Comparison of ENCODE assay signal across 8 cellular contexts in genomic region chr1:156571261-156571958, GRCh38. TPM values are rescaled to one million over a fixed set of nuclear protein-coding genes. Genes with fewer than 3 reads are reported as not detected.
DNase-seq lines count a peak whose midpoint lies in the region; ATAC-seq and FAIRE-seq lines count a peak whose summit lies in the region.

No MANE protein-coding gene starts in this region.

- no peak overlapping the region for H3K27ac Mint-ChIP-seq in T-helper 2 cell treated with Interferon-gamma antibody and Interleukin-4, amounts not matched to agents 5 μg/mL and 100 μg/mL, for 36 hours

- H3K27me3 Mint-ChIP-seq in T-helper 2 cell treated with Interferon-gamma antibody and Interleukin-4, amounts not matched to agents 5 μg/mL and 100 μg/mL, for 36 hours (ENCODE audit: low read depth): peaks cover 17% of the 10 kb centered on the region

- no peak for DNase-seq in T-helper 2 cell treated with Interferon-gamma antibody and Interleukin-4, amounts not matched to agents 5 μg/mL and 100 μg/mL, for 36 hours (ENCODE audit: low spot score)
- DNase-seq in T-helper 2 cell (no peak), OCI-M1 (lab: John Stamatoyannopoulos, UW) (peak; percentile 52), small intestine (peak; percentile 93), COLO668 (lab: John Stamatoyannopoulos, UW; ENCODE audit: unreplicated experiment) (no peak), GF-D8 (lab: John Stamatoyannopoulos, UW) (no peak), NCI-H1105 treated with DMSO at 0.1 percent for 48 hours (lab: John Stamatoyannopoulos, UW) (no peak)

- no peaks in the 10 kb centered on the region for H3K9me3 Mint-ChIP-seq in T-helper 2 cell treated with Interferon-gamma antibody and Interleukin-4, amounts not matched to agents 5 μg/mL and 100 μg/mL, for 36 hours

- H3K4me3 ChIP-seq in small intestine (ENCODE audit: low read depth in 1 of 2, low read length in 2 of 2): peak overlapping the region in 1 of 2 donors; percentile 43

- H3K36me3 ChIP-seq in small intestine (ENCODE audit: control insufficient read depth in 2 of 2, insufficient read depth in 2 of 2, low read length in 2 of 2): no peaks in the 10 kb centered on the region

- FAIRE-seq in small intestine (lab: Jason Lieb, UNC): no peak

- no peaks in the 10 kb centered on the region for H3K9me3 ChIP-seq in small intestine (ENCODE audit: control insufficient read depth, low read depth)

- peak overlapping the region; percentile 95 for H3K4me3 Mint-ChIP-seq in T-helper 2 cell treated with Interferon-gamma antibody and Interleukin-4, amounts not matched to agents 5 μg/mL and 100 μg/mL, for 36 hours

- H3K27ac ChIP-seq in small intestine (ENCODE audit: low read depth in 1 of 2, low read length in 1 of 2): peak overlapping the region; percentile 56 to 86

- H3K4me1 ChIP-seq in small intestine (ENCODE audit: control insufficient read depth in 2 of 2, insufficient read depth in 1 of 2, low read depth in 1 of 2, low read length in 1 of 2): no peaks in the 10 kb centered on the region

- no peaks in the 10 kb centered on the region for H3K27me3 ChIP-seq in small intestine (ENCODE audit: control insufficient read depth in 2 of 2, insufficient read depth in 2 of 2, low read length in 2 of 2)

- WGBS in small intestine, 3 donors: 7 to 10% (median 9%) methylated on average over 4 of the region's 4 CpGs

- H3K4me1 Mint-ChIP-seq in T-helper 2 cell treated with Interferon-gamma antibody and Interleukin-4, amounts not matched to agents 5 μg/mL and 100 μg/mL, for 36 hours (ENCODE audit: low read depth): peaks cover 20% of the 10 kb centered on the region

- ATAC-seq in esophagus mucosa: peak; percentile 80

- H3K36me3 Mint-ChIP-seq in T-helper 2 cell treated with Interferon-gamma antibody and Interleukin-4, amounts not matched to agents 5 μg/mL and 100 μg/mL, for 36 hours (ENCODE audit: low read depth): peaks cover 8% of the 10 kb centered on the region

RNA-seq across cellular contexts. Expression of gene IQGAP3, which starts 1.0 kb away (rescaled TPM):
- 11.8 TPM for total RNA-seq in esophagus mucosa
- polyA plus RNA-seq in small intestine: 10 to 100 TPM in 1 of 3 donors, under 1 TPM in 2; 0.54 to 13.8 (median 0.89) TPM

RNA-seq across cellular contexts. Expression of gene TTC24, which starts 8.1 kb away (rescaled TPM):
- total RNA-seq in esophagus mucosa: not detected
- polyA plus RNA-seq in small intestine: under 1 TPM in 1 of 3 donors, not detected in 2; 0.19 TPM

RNA-seq across cellular contexts. Expression of gene NAXE, which starts 20.2 kb away (rescaled TPM):
- total RNA-seq in esophagus mucosa: 80.4 TPM
- polyA plus RNA-seq in small intestine: 100 to 1,000 TPM in 1 of 3 donors, 10 to 100 TPM in 2; 94.2 to 105 (median 94.5) TPM

RNA-seq across cellular contexts. Expression of gene GPATCH4, which starts 29.9 kb away (rescaled TPM):
- 20.3 TPM for total RNA-seq in esophagus mucosa
- polyA plus RNA-seq in small intestine: 10 to 100 TPM in 2 of 3 donors, 1 to 10 TPM in 1; 8.9 to 31.0 (median 11.1) TPM

RNA-seq across cellular contexts. Expression of gene HAPLN2, which starts 47.8 kb away (rescaled TPM):
- not detected for total RNA-seq in esophagus mucosa
- polyA plus RNA-seq in small intestine: 10 to 100 TPM in 2 of 3 donors, under 1 TPM in 1; 0.82 to 25.9 (median 12.5) TPM

Comparison
In these comparisons a context has a peak if more than half of its experiments do, and no peak if none do; other contexts are left out.
1. DNase-seq: peak in OCI-M1 (single experiment) and small intestine (single experiment); none in T-helper 2 cell treated with Interferon-gamma antibody and Interleukin-4, amounts not matched to agents 5 μg/mL and 100 μg/mL, for 36 hours (single experiment), T-helper 2 cell (0 of 5), COLO668 (single experiment), GF-D8 (single experiment) and NCI-H1105 treated with DMSO at 0.1 percent for 48 hours (single experiment).